In the genomic region with DNA sequence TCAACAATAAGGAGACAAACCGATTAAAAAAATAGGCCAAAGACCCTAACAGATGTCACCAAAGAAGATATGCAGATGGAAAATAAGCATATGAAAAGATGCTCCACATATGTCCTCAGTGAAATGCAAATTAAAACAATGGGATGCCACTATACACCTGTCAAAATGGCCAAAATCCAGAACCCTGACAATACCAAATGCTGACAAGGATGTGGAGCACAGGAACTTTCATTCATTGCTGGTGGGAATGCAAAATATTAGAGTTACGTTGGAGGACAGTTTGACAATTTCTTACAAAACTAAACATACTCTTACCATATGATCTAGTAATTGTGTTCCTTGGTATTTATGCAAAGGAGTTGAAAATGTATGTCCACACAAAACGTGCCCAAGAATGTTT, we compare ENCODE assay signal across 19 cellular contexts. TPM values are rescaled to one million over a fixed set of nuclear protein-coding genes. Genes with fewer than 3 reads are reported as not detected.
DNase-seq lines count a peak whose midpoint lies in the region; ATAC-seq and TF ChIP-seq lines count a peak whose summit lies in the region.
"Had no signal": no experiment of that assay in that cellular context is flagged by ENCODE, and none has a peak within 500 bp of the region (broad histone marks: within the 10 kb centered on the region; RNA-seq: fewer than 3 reads in every experiment).

No MANE protein-coding gene starts in this region.

- peaks cover 20 to 31% (median 23%) of the 10 kb centered on the region in 4 donors for H3K4me1 ChIP-seq in upper lobe of left lung

- CTCF ChIA-PET in activated CD4-positive, alpha-beta memory T cell treated with anti-CD3 and anti-CD28 coated beads, Interleukin-2, amount 10 ng/mL, durations not matched to agents 7 days and 5 days (lab: Charles Lee), result no interaction called here
- CTCF ChIA-PET in activated CD4-positive, alpha-beta memory T cell treated with anti-CD3 and anti-CD28 coated beads for 36 hours (lab: Charles Lee), result interaction anchor here (0.6 kb wide), 1 partner anchor 426 kb away, joined by 3 read pairs; no protein-coding TSS in a partner anchor

- H3K4me3 ChIP-seq in upper lobe of left lung, result no peak overlapping the region

- no peak overlapping the region for H3K27ac Mint-ChIP-seq in activated CD4-positive, alpha-beta memory T cell treated with anti-CD3 and anti-CD28 coated beads, Interleukin-2, amount 10 ng/mL, durations not matched to agents 7 days and 5 days
- no peak overlapping the region for H3K27ac Mint-ChIP-seq in activated CD4-positive, alpha-beta memory T cell treated with anti-CD3 and anti-CD28 coated beads for 36 hours
- H3K27ac Mint-ChIP-seq in IgD-negative memory B cell (peak overlapping the region in 2 of 3 donors; percentile 23 to 72), endothelial cell (ENCODE audit: unreplicated experiment) (no peak overlapping the region), osteocyte (ENCODE audit: unreplicated experiment) (no peak overlapping the region)

- intact Hi-C loops in activated CD4-positive, alpha-beta memory T cell treated with anti-CD3 and anti-CD28 coated beads for 36 hours (cut with micrococcal nuclease), result loop anchor here (5.0 to 10.0 kb wide), 6 partner anchors 222 to 1150 kb away; a partner anchor contains a TSS

- peak overlapping the region; percentile 11 for H3K4me3 Mint-ChIP-seq in activated CD4-positive, alpha-beta memory T cell treated with anti-CD3 and anti-CD28 coated beads, Interleukin-2, amount 10 ng/mL, durations not matched to agents 7 days and 5 days
- no peak overlapping the region for H3K4me3 Mint-ChIP-seq in activated CD4-positive, alpha-beta memory T cell treated with anti-CD3 and anti-CD28 coated beads for 36 hours
- H3K4me3 Mint-ChIP-seq in IgD-negative memory B cell (peak overlapping the region; percentile 18 to 100 (median 65)), endothelial cell (ENCODE audit: unreplicated experiment) (peak overlapping the region; percentile 33), osteocyte (ENCODE audit: unreplicated experiment) (peak overlapping the region; percentile 99)

- peaks cover 4% of the 10 kb centered on the region for H3K9me3 Mint-ChIP-seq in activated CD4-positive, alpha-beta memory T cell treated with anti-CD3 and anti-CD28 coated beads, Interleukin-2, amount 10 ng/mL, durations not matched to agents 7 days and 5 days
- no peaks in the 10 kb centered on the region for H3K9me3 Mint-ChIP-seq in activated CD4-positive, alpha-beta memory T cell treated with anti-CD3 and anti-CD28 coated beads for 36 hours
- no peaks in the 10 kb centered on the region for H3K9me3 Mint-ChIP-seq in IgD-negative memory B cell
- no peaks in the 10 kb centered on the region for H3K9me3 Mint-ChIP-seq in endothelial cell (ENCODE audit: unreplicated experiment)
- H3K9me3 Mint-ChIP-seq in osteocyte (ENCODE audit: unreplicated experiment), result no peaks in the 10 kb centered on the region

- 81 to 90% methylated on average over 3 of the region's 3 CpGs for WGBS in upper lobe of left lung, 2 donors

- H3K27me3 ChIP-seq in upper lobe of left lung, result no peaks in the 10 kb centered on the region
- H3K27me3 ChIP-seq: SJSA1 had no signal

- TF ChIP-seq POLR2A in upper lobe of left lung (IDR thresholded peaks at IDR 0.05), result no peak

- no peak overlapping the region for H3K27ac ChIP-seq in upper lobe of left lung
- H3K27ac ChIP-seq: HL-60, KMS-11, SJSA1 had no signal

- H3K4me1 Mint-ChIP-seq in activated CD4-positive, alpha-beta memory T cell treated with anti-CD3 and anti-CD28 coated beads, Interleukin-2, amount 10 ng/mL, durations not matched to agents 7 days and 5 days, result peaks cover 36% of the 10 kb centered on the region
- H3K4me1 Mint-ChIP-seq in activated CD4-positive, alpha-beta memory T cell treated with anti-CD3 and anti-CD28 coated beads for 36 hours (ENCODE audit: low read depth), result peaks cover 26% of the 10 kb centered on the region
- peaks cover 16 to 30% (median 26%) of the 10 kb centered on the region in 3 donors for H3K4me1 Mint-ChIP-seq in IgD-negative memory B cell
- H3K4me1 Mint-ChIP-seq in endothelial cell (ENCODE audit: unreplicated experiment), result peaks cover 22% of the 10 kb centered on the region
- H3K4me1 Mint-ChIP-seq in osteocyte (ENCODE audit: unreplicated experiment), result peaks cover 26% of the 10 kb centered on the region

- peaks cover 29% of the 10 kb centered on the region for H3K36me3 Mint-ChIP-seq in activated CD4-positive, alpha-beta memory T cell treated with anti-CD3 and anti-CD28 coated beads, Interleukin-2, amount 10 ng/mL, durations not matched to agents 7 days and 5 days (ENCODE audit: low read depth)
- H3K36me3 Mint-ChIP-seq in activated CD4-positive, alpha-beta memory T cell treated with anti-CD3 and anti-CD28 coated beads for 36 hours, result peaks cover 12% of the 10 kb centered on the region
- H3K36me3 Mint-ChIP-seq in IgD-negative memory B cell, result peaks cover 2% of the 10 kb centered on the region
- peaks cover 1% of the 10 kb centered on the region for H3K36me3 Mint-ChIP-seq in endothelial cell (ENCODE audit: low read depth, unreplicated experiment)
- H3K36me3 Mint-ChIP-seq in osteocyte (ENCODE audit: unreplicated experiment), result peaks cover 7% of the 10 kb centered on the region

- peaks cover 4% of the 10 kb centered on the region for H3K27me3 Mint-ChIP-seq in activated CD4-positive, alpha-beta memory T cell treated with anti-CD3 and anti-CD28 coated beads, Interleukin-2, amount 10 ng/mL, durations not matched to agents 7 days and 5 days
- no peaks in the 10 kb centered on the region for H3K27me3 Mint-ChIP-seq in activated CD4-positive, alpha-beta memory T cell treated with anti-CD3 and anti-CD28 coated beads for 36 hours
- no peaks in the 10 kb centered on the region for H3K27me3 Mint-ChIP-seq in IgD-negative memory B cell
- peaks cover 2% of the 10 kb centered on the region for H3K27me3 Mint-ChIP-seq in endothelial cell (ENCODE audit: unreplicated experiment)
- H3K27me3 Mint-ChIP-seq in osteocyte (ENCODE audit: unreplicated experiment), result no peaks in the 10 kb centered on the region

- no peak for TF ChIP-seq EP300 in upper lobe of left lung (IDR thresholded peaks at IDR 0.05)

- DNase-seq in activated CD4-positive, alpha-beta memory T cell treated with anti-CD3 and anti-CD28 coated beads, Interleukin-2, amount 10 ng/mL, durations not matched to agents 7 days and 5 days, result no peak
- DNase-seq in activated CD4-positive, alpha-beta memory T cell treated with anti-CD3 and anti-CD28 coated beads for 36 hours, result no peak
- DNase-seq in endothelial cell (ENCODE audit: low spot score) (no peak), osteocyte (ENCODE audit: extremely low spot score, unreplicated experiment) (no peak), epidermal melanocyte (ENCODE audit: insufficient read length, low spot score) (no peak), upper lobe of left lung (no peak)
- DNase-seq: 8988T; Calu3; DMS79; NCI-H1092 treated with DMSO at 0.1 percent for 48 hours; NCI-H1694 treated with DMSO at 0.1 percent for 48 hours; NK-92 treated with Interleukin-12 subunit alpha and Interleukin-12 subunit beta, amount 100 ng/mL, for 24 hours; PC-3 had no signal

- H3K9me3 ChIP-seq in upper lobe of left lung, result no peaks in the 10 kb centered on the region
- H3K9me3 ChIP-seq: SJSA1 had no signal

- POLR2A ChIA-PET in activated CD4-positive, alpha-beta memory T cell treated with anti-CD3 and anti-CD28 coated beads, Interleukin-2, amount 10 ng/mL, durations not matched to agents 7 days and 5 days (lab: Charles Lee), result interaction anchor here (2.9 kb wide), 1 partner anchor 333 kb away, joined by 17 read pairs; a partner anchor contains a TSS
- POLR2A ChIA-PET in activated CD4-positive, alpha-beta memory T cell treated with anti-CD3 and anti-CD28 coated beads for 36 hours (lab: Charles Lee), result no interaction called here

- H3K36me3 ChIP-seq in upper lobe of left lung, result peaks cover 0 to 4% (median 0%) of the 10 kb centered on the region in 4 donors

- TF ChIP-seq CTCF in endothelial cell (IDR thresholded peaks at IDR 0.05; ENCODE audit: unreplicated experiment), result no peak
- TF ChIP-seq CTCF in osteocyte (IDR thresholded peaks at IDR 0.05), result no peak
- no peak for TF ChIP-seq CTCF in upper lobe of left lung (IDR thresholded peaks at IDR 0.05)

- ATAC-seq in GM18511 (IDR thresholded peaks at IDR 0.05; ENCODE audit: unreplicated experiment), result no peak
- ATAC-seq in upper lobe of left lung (ENCODE audit: low FRiP score in 2 of 2), result no peak
- ATAC-seq: GM12878, PC-3 had no signal

RNA-seq across cellular contexts. Expression of a gene that starts 1.8 kb away (rescaled TPM):
- 10 to 100 TPM; 16.2 to 16.3 TPM for total RNA-seq in activated CD4-positive, alpha-beta memory T cell treated with anti-CD3 and anti-CD28 coated beads, Interleukin-2, amount 10 ng/mL, durations not matched to agents 7 days and 5 days
- 10 to 100 TPM; 12.2 to 12.7 TPM for total RNA-seq in activated CD4-positive, alpha-beta memory T cell treated with anti-CD3 and anti-CD28 coated beads for 36 hours
- 9.0 TPM for polyA plus RNA-seq in IgD-negative memory B cell
- total RNA-seq in endothelial cell (ENCODE audit: unreplicated experiment) (12.6 TPM), osteocyte (9.5 and 10.7 TPM in 2 replicates), upper lobe of left lung (10 to 100 TPM in 1 of 6 donors, 1 to 10 TPM in 5; 3.9 to 14.4 (median 5.1) TPM)

Comparison
In these comparisons a context has a peak if more than half of its experiments do, and no peak if none do; other contexts are left out.
1. H3K27ac Mint-ChIP-seq: peak in IgD-negative memory B cell (2 of 3); none in activated CD4-positive, alpha-beta memory T cell treated with anti-CD3 and anti-CD28 coated beads, Interleukin-2, amount 10 ng/mL, durations not matched to agents 7 days and 5 days (single experiment), activated CD4-positive, alpha-beta memory T cell treated with anti-CD3 and anti-CD28 coated beads for 36 hours (single experiment), endothelial cell (single experiment) and osteocyte (single experiment).